8 cellular contexts compared by ENCODE assay signal in genomic region chr1:213987876-213988638, GRCh38. TPM values are rescaled to one million over a fixed set of nuclear protein-coding genes. Genes with fewer than 3 reads are reported as not detected.
DNase-seq lines count a peak whose midpoint lies in the region; ATAC-seq and TF ChIP-seq lines count a peak whose summit lies in the region.

A gene with protein sequence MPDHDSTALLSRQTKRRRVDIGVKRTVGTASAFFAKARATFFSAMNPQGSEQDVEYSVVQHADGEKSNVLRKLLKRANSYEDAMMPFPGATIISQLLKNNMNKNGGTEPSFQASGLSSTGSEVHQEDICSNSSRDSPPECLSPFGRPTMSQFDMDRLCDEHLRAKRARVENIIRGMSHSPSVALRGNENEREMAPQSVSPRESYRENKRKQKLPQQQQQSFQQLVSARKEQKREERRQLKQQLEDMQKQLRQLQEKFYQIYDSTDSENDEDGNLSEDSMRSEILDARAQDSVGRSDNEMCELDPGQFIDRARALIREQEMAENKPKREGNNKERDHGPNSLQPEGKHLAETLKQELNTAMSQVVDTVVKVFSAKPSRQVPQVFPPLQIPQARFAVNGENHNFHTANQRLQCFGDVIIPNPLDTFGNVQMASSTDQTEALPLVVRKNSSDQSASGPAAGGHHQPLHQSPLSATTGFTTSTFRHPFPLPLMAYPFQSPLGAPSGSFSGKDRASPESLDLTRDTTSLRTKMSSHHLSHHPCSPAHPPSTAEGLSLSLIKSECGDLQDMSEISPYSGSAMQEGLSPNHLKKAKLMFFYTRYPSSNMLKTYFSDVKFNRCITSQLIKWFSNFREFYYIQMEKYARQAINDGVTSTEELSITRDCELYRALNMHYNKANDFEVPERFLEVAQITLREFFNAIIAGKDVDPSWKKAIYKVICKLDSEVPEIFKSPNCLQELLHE (plus strand): TSS chr1:213987973. CDS start chr1:213996536, 8,563 bp downstream.

- DNase-seq in ACHN: peak; percentile 85
- peak; percentile 93 for DNase-seq in NCI-H2171 treated with DMSO at 0.1 percent for 48 hours (lab: John Stamatoyannopoulos, UW)
- peak; percentile 38 for DNase-seq in activated CD4-positive, alpha-beta T cell treated with anti-CD3 and anti-CD28 coated beads, Interleukin-2, amount 50 U/mL, for 1 hour
- peak; percentile 79 for DNase-seq in endothelial cell (ENCODE audit: low spot score)
- DNase-seq in lung (ENCODE audit: low spot score): peak; percentile 68
- DNase-seq in stimulated activated CD8-positive, alpha-beta memory T cell treated with anti-CD3 and anti-CD28 coated beads, Interleukin-4, amount 100 ng/mL, for 48 hours: peak; percentile 69

- peaks cover 0 to 7% of the 10 kb centered on the region in 2 donors for H3K9me3 ChIP-seq in lung (ENCODE audit: control insufficient read depth in 2 of 2, insufficient read depth in 1 of 2, low read length in 1 of 2)

- H3K4me1 ChIP-seq in lung (ENCODE audit: control insufficient read depth in 2 of 2, insufficient read depth in 2 of 2, low read length in 2 of 2): peaks cover 0 to 10% of the 10 kb centered on the region in 2 donors

- H3K4me3 Mint-ChIP-seq in endothelial cell (ENCODE audit: unreplicated experiment): peak within 1 kb of the TSS; percentile 98

- no peaks in the 10 kb centered on the region for H3K36me3 Mint-ChIP-seq in endothelial cell (ENCODE audit: low read depth, unreplicated experiment)

- peak within 1 kb of the TSS; percentile 3 for H3K4me3 ChIP-seq in lung

- peaks cover 4% of the 10 kb centered on the region for H3K27me3 ChIP-seq in lung (ENCODE audit: control insufficient read depth, insufficient read depth)

- peaks cover 48% of the 10 kb centered on the region for H3K4me1 Mint-ChIP-seq in endothelial cell (ENCODE audit: unreplicated experiment)

- in situ Hi-C loops in ACHN (cut with HindIII; ENCODE audit: low pct_ligation_motif_present, low pct_unique_long_range_greater_than_20kb, low sequenced_read_pairs): no loop called here

- no peak for TF ChIP-seq CTCF in endothelial cell (IDR thresholded peaks at IDR 0.05; ENCODE audit: unreplicated experiment)
- no peak for TF ChIP-seq CTCF in lung (IDR thresholded peaks at IDR 0.05; ENCODE audit: control extremely low read depth, extremely low read depth)

- WGBS in lung, 2 donors: 1 to 2% methylated on average over 34 of the region's 34 CpGs

- peak within 1 kb of the TSS; percentile 92 for H3K27ac Mint-ChIP-seq in endothelial cell (ENCODE audit: unreplicated experiment)

- peak within 1 kb of the TSS in 1 of 2 donors; percentile 78 for H3K27ac ChIP-seq in lung (ENCODE audit: low read depth in 1 of 2, low read length in 1 of 2)

- no peaks in the 10 kb centered on the region for H3K9me3 Mint-ChIP-seq in endothelial cell (ENCODE audit: unreplicated experiment)

- ATAC-seq in GM18861 (IDR thresholded peaks at IDR 0.05; ENCODE audit: unreplicated experiment) (peak; percentile 91), HG03095 (IDR thresholded peaks at IDR 0.05; ENCODE audit: unreplicated experiment) (peak; percentile 83), lung (ENCODE audit: insufficient read depth, low FRiP score) (peak; percentile 76)

- H3K36me3 ChIP-seq in lung (ENCODE audit: control insufficient read depth in 2 of 2, insufficient read depth in 2 of 2, low read length in 2 of 2): no peaks in the 10 kb centered on the region

- H3K27me3 Mint-ChIP-seq in endothelial cell (ENCODE audit: unreplicated experiment): peaks cover 17% of the 10 kb centered on the region

RNA-seq across cellular contexts. Expression of the gene that starts here (rescaled TPM):
- total RNA-seq in endothelial cell (ENCODE audit: unreplicated experiment) (7.2 TPM), lung (10 to 100 TPM in 1 of 2 donors, 1 to 10 TPM in 1; 7.6 to 10.1 TPM)
- under 1 TPM; 0.33 to 0.45 TPM for polyA plus RNA-seq in lung

Comparison
In these comparisons a context has a peak if more than half of its experiments do, and no peak if none do; other contexts are left out.
1. DNase-seq: peak in every context shown above with its lines; median percentile 93 in NCI-H2171 treated with DMSO at 0.1 percent for 48 hours; 85 in ACHN; 79 in endothelial cell; 69 in stimulated activated CD8-positive, alpha-beta memory T cell treated with anti-CD3 and anti-CD28 coated beads, Interleukin-4, amount 100 ng/mL, for 48 hours; 68 in lung; 38 in activated CD4-positive, alpha-beta T cell treated with anti-CD3 and anti-CD28 coated beads, Interleukin-2, amount 50 U/mL, for 1 hour.